20 cellular contexts compared by ENCODE assay signal in genomic region chr12:21296348-21296747, GRCh38. TPM values are rescaled to one million over a fixed set of nuclear protein-coding genes. Genes with fewer than 3 reads are reported as not detected.
DNase-seq lines count a peak whose midpoint lies in the region; ATAC-seq lines count a peak whose summit lies in the region.
"Had no signal": no experiment of that assay in that cellular context is flagged by ENCODE, and none has a peak within 500 bp of the region (broad histone marks: within the 10 kb centered on the region; RNA-seq: fewer than 3 reads in every experiment).

No MANE protein-coding gene starts in this region.

- DNase-seq in left lobe of liver (ENCODE audit: low spot score), result no peak
- DNase-seq in T-helper 1 cell, result no peak
- no peak for DNase-seq in NCI-H748 treated with DMSO at 0.1 percent for 48 hours (lab: John Stamatoyannopoulos, UW)
- no peak for DNase-seq in DMS79 treated with DMSO at 0.1 percent for 48 hours (lab: John Stamatoyannopoulos, UW)
- DNase-seq in cortex of kidney (lab: John Stamatoyannopoulos, UW), result no peak
- DNase-seq: activated naive CD4-positive, alpha-beta T cell treated with anti-CD3 and anti-CD28 coated beads, Interleukin-2, amount 50 U/mL, for 16 hours; DMS 273 treated with DMSO at 0.1 percent for 48 hours; GOT3; islet precursor cell; NCI-H2029; sigmoid colon; stimulated activated CD4-positive, alpha-beta T cell treated with anti-CD3 and anti-CD28 coated beads, Interleukin-15, amount 100 ng/mL, for 24 hours had no signal

- peak; percentile 17 for ATAC-seq in GM18498 (IDR thresholded peaks at IDR 0.05; ENCODE audit: unreplicated experiment)
- peak; percentile 17 for ATAC-seq in GM21619 (IDR thresholded peaks at IDR 0.05; ENCODE audit: unreplicated experiment)
- ATAC-seq in HG03442 (IDR thresholded peaks at IDR 0.05; ENCODE audit: unreplicated experiment), result peak; percentile 10
- ATAC-seq in left lobe of liver, result peak; percentile 29

RNA-seq across cellular contexts. Expression of gene SLCO1A2, which starts 38.4 kb away (rescaled TPM):
- total RNA-seq in left lobe of liver, result 3.7 TPM
- total RNA-seq: CD4-positive, alpha-beta memory T cell; fibroblast of lung; G401; MCF 10A; OCI-LY7; sigmoid colon had no signal
